In genomic region chr13:28128926-28129325, GRCh38 we compare ENCODE assay signal across 22 cellular contexts. TPM values are rescaled to one million over a fixed set of nuclear protein-coding genes. Genes with fewer than 3 reads are reported as not detected.
"Had no signal": no experiment of that assay in that cellular context is flagged by ENCODE, and none has a peak within 500 bp of the region (broad histone marks: within the 10 kb centered on the region; RNA-seq: fewer than 3 reads in every experiment).

No MANE protein-coding gene starts in this region.

- H3K36me3 Mint-ChIP-seq: natural killer cell treated with Interleukin-12 subunit alpha and Interleukin-12 subunit beta and Interleukin-15 and Interleukin-18, amount 100 ng/mL, for 72 hours; neural progenitor cell had no signal

- H3K36me3 ChIP-seq: heart left ventricle, neural progenitor cell, ovary, right atrium auricular region, sigmoid colon, transverse colon had no signal

- H3K4me3 ChIP-seq: dorsolateral prefrontal cortex, heart left ventricle, neural progenitor cell, ovary, right atrium auricular region, sigmoid colon, testis, transverse colon had no signal

- H3K4me2 ChIP-seq: neural progenitor cell had no signal

- H3K27me3 Mint-ChIP-seq: natural killer cell treated with Interleukin-12 subunit alpha and Interleukin-12 subunit beta and Interleukin-15 and Interleukin-18, amount 100 ng/mL, for 72 hours had no signal

- H3K4me1 ChIP-seq: heart left ventricle, neural progenitor cell, right atrium auricular region, sigmoid colon, testis had no signal

- DNase-seq: cortex of kidney; dorsolateral prefrontal cortex; effector CD8-positive, alpha-beta T cell; heart left ventricle; hippocampal formation; kidney glomerular epithelial cell; midbrain; nucleus accumbens; ovary; sigmoid colon; small intestine; stimulated activated CD4-positive, alpha-beta T cell treated with anti-CD3 and anti-CD28 coated beads, Interleukin-12 subunit alpha, Interleukin-12 subunit beta, amount 100 ng/mL, for 4 hours; stimulated activated naive CD8-positive, alpha-beta T cell treated with anti-CD3 and anti-CD28 coated beads, Interleukin-15, Interleukin-2, amounts not matched to agents 100 U/mL and 50 U/mL, for 24 hours; testis; transverse colon had no signal

- H3K9me3 ChIP-seq: heart left ventricle, ovary, right atrium auricular region, sigmoid colon, testis, transverse colon had no signal

- ATAC-seq: esophagus mucosa; heart left ventricle; natural killer cell treated with Interleukin-12 subunit alpha and Interleukin-12 subunit beta and Interleukin-15 and Interleukin-18, amount 100 ng/mL, for 72 hours; stimulated activated naive CD8-positive, alpha-beta T cell treated with anti-CD3 and anti-CD28 coated beads, Interleukin-15, Interleukin-2, amounts not matched to agents 100 U/mL and 50 U/mL, for 24 hours had no signal

- H3K9me3 Mint-ChIP-seq: natural killer cell treated with Interleukin-12 subunit alpha and Interleukin-12 subunit beta and Interleukin-15 and Interleukin-18, amount 100 ng/mL, for 72 hours; neural progenitor cell had no signal

- H3K27me3 ChIP-seq: dorsolateral prefrontal cortex, heart left ventricle, neural progenitor cell, ovary, right atrium auricular region, sigmoid colon, testis, transverse colon had no signal

- H3K27ac Mint-ChIP-seq: natural killer cell treated with Interleukin-12 subunit alpha and Interleukin-12 subunit beta and Interleukin-15 and Interleukin-18, amount 100 ng/mL, for 72 hours; neural progenitor cell had no signal

- H3K4me3 Mint-ChIP-seq: natural killer cell treated with Interleukin-12 subunit alpha and Interleukin-12 subunit beta and Interleukin-15 and Interleukin-18, amount 100 ng/mL, for 72 hours; neural progenitor cell had no signal

- H3K27ac ChIP-seq: heart left ventricle, neural progenitor cell, ovary, right atrium auricular region, sigmoid colon, testis, transverse colon had no signal

- H3K9ac ChIP-seq: neural progenitor cell had no signal

- H3K4me1 Mint-ChIP-seq: neural progenitor cell had no signal

RNA-seq across cellular contexts. Expression of gene FLT3, which starts 28.6 kb away (rescaled TPM):
- total RNA-seq: fibroblast of lung; glomerular endothelial cell; lung microvascular endothelial cell; natural killer cell treated with Interleukin-12 subunit alpha and Interleukin-12 subunit beta and Interleukin-15 and Interleukin-18, amount 100 ng/mL, for 72 hours had no signal
